31 cellular contexts compared by ENCODE assay signal in the genomic region with DNA sequence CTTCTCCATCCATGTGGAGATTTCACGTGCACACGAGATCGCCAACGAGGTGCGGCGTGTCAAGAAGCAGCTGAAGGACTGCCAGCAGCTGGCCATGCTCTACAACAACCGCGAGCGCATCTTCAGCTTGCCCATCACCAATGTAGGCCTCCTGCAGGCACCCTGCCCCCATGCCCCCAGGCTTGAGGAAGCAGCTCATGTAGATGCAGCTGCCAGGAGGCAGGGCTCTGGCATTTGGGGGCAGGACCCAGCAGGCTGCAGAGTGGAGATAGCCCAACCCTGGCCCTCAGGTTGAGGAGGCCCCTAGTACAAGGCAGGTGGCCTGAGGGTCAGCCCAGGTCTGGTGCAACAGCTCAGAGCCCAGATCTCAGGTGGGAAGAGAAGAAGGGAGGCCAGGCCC. TPM values are rescaled to one million over a fixed set of nuclear protein-coding genes. Genes with fewer than 3 reads are reported as not detected.
"Had no signal": no experiment of that assay in that cellular context is flagged by ENCODE, and none has a peak within 500 bp of the region (broad histone marks: within the 10 kb centered on the region; RNA-seq: fewer than 3 reads in every experiment).

No MANE protein-coding gene starts in this region.

- H3K9me3 ChIP-seq: adrenal gland, ascending aorta, gastroesophageal sphincter, mucosa of descending colon, pancreas, right atrium auricular region, stomach, thyroid gland, upper lobe of left lung had no signal

- H3K4me3 ChIP-seq: adrenal gland, ascending aorta, gastroesophageal sphincter, mucosa of descending colon, pancreas, right atrium auricular region, smooth muscle cell, stomach, thyroid gland, upper lobe of left lung had no signal

- H3K27me3 Mint-ChIP-seq: activated CD4-positive, alpha-beta memory T cell treated with anti-CD3 and anti-CD28 coated beads for 36 hours; activated naive CD8-positive, alpha-beta T cell treated with anti-CD3 and anti-CD28 coated beads for 36 hours; natural killer cell treated with Interleukin-12 subunit alpha and Interleukin-12 subunit beta and Interleukin-15 and Interleukin-18, amount 100 ng/mL, for 72 hours; stimulated activated naive B cell treated with anti-CD40 and anti-IgM and Interleukin-4, amounts not matched to agents 10 μg/mL and 1 μg/mL and 100 μg/mL, for 72 hours; T-helper 17 cell had no signal

- H3K27ac Mint-ChIP-seq: activated CD4-positive, alpha-beta memory T cell treated with anti-CD3 and anti-CD28 coated beads for 36 hours; activated naive CD4-positive, alpha-beta T cell treated with anti-CD3 and anti-CD28 coated beads for 36 hours; activated naive CD8-positive, alpha-beta T cell treated with anti-CD3 and anti-CD28 coated beads for 36 hours; activated T-helper 1 cell treated with anti-CD3 and anti-CD28 coated beads, Interleukin-12 subunit alpha, Interleukin-12 subunit beta, Interleukin-2, Interleukin-4 antibody, amounts not matched to agents 30 ng/mL and 10 ng/mL and 1 ng/mL, durations not matched to agents 14 hours and 24 hours and 36 hours; natural killer cell treated with Interleukin-12 subunit alpha and Interleukin-12 subunit beta and Interleukin-15 and Interleukin-18, amount 100 ng/mL, for 72 hours; stimulated activated naive B cell treated with anti-CD40 and anti-IgM and Interleukin-4, amounts not matched to agents 10 μg/mL and 1 μg/mL and 100 μg/mL, for 72 hours; T-helper 17 cell had no signal

- DNase-seq: activated CD4-positive, alpha-beta memory T cell treated with anti-CD3 and anti-CD28 coated beads for 36 hours; activated CD4-positive, alpha-beta T cell treated with anti-CD3 and anti-CD28 coated beads for 48 hours; activated CD8-positive, alpha-beta memory T cell treated with anti-CD3 and anti-CD28 coated beads, Interleukin-2, amount 50 U/mL, for 4 hours; activated effector memory CD4-positive, alpha-beta T cell treated with anti-CD3 and anti-CD28 coated beads, Interleukin-2, amount 50 U/mL, for 16 hours; activated naive CD4-positive, alpha-beta T cell treated with anti-CD3 and anti-CD28 coated beads for 36 hours; activated naive CD8-positive, alpha-beta T cell treated with anti-CD3 and anti-CD28 coated beads for 36 hours; activated T-cell treated with anti-CD3 and anti-CD28 coated beads, Interleukin-2, amount 50 U/mL, for 1 hour; brain microvascular endothelial cell; caudate nucleus; head of caudate nucleus; kidney glomerular epithelial cell; stimulated activated CD4-positive, alpha-beta T cell treated with anti-CD3 and anti-CD28 coated beads, Interleukin-15, amount 100 ng/mL, for 24 hours; stimulated activated CD4-positive, alpha-beta T cell treated with anti-CD3 and anti-CD28 coated beads, Interleukin-2, amount 100 ng/mL, for 24 hours; stimulated activated naive B cell treated with anti-CD40 and anti-IgM and Interleukin-4, amounts not matched to agents 10 μg/mL and 1 μg/mL and 100 μg/mL, for 72 hours; stomach; T-helper 17 cell; T1000; thyroid gland; WERI-Rb-1 had no signal

- H3K27me3 ChIP-seq: adrenal gland, ascending aorta, brain microvascular endothelial cell, gastroesophageal sphincter, pancreas, right atrium auricular region, stomach, thyroid gland, upper lobe of left lung had no signal

- H3K9me3 Mint-ChIP-seq: activated CD4-positive, alpha-beta memory T cell treated with anti-CD3 and anti-CD28 coated beads for 36 hours; activated naive CD4-positive, alpha-beta T cell treated with anti-CD3 and anti-CD28 coated beads for 36 hours; activated naive CD8-positive, alpha-beta T cell treated with anti-CD3 and anti-CD28 coated beads for 36 hours; activated T-helper 1 cell treated with anti-CD3 and anti-CD28 coated beads, Interleukin-12 subunit alpha, Interleukin-12 subunit beta, Interleukin-2, Interleukin-4 antibody, amounts not matched to agents 30 ng/mL and 10 ng/mL and 1 ng/mL, durations not matched to agents 14 hours and 24 hours and 36 hours; natural killer cell treated with Interleukin-12 subunit alpha and Interleukin-12 subunit beta and Interleukin-15 and Interleukin-18, amount 100 ng/mL, for 72 hours; stimulated activated naive B cell treated with anti-CD40 and anti-IgM and Interleukin-4, amounts not matched to agents 10 μg/mL and 1 μg/mL and 100 μg/mL, for 72 hours had no signal

- H3K36me3 Mint-ChIP-seq: activated naive CD8-positive, alpha-beta T cell treated with anti-CD3 and anti-CD28 coated beads for 36 hours; natural killer cell treated with Interleukin-12 subunit alpha and Interleukin-12 subunit beta and Interleukin-15 and Interleukin-18, amount 100 ng/mL, for 72 hours had no signal

- H3K36me3 ChIP-seq: adrenal gland, brain microvascular endothelial cell, pancreas, right atrium auricular region, thyroid gland, WERI-Rb-1 had no signal

- H3K27ac ChIP-seq: adrenal gland, ascending aorta, brain microvascular endothelial cell, gastroesophageal sphincter, pancreas, right atrium auricular region, stomach, thyroid gland, upper lobe of left lung, WERI-Rb-1 had no signal

- H3K4me3 Mint-ChIP-seq: activated CD4-positive, alpha-beta memory T cell treated with anti-CD3 and anti-CD28 coated beads for 36 hours; activated naive CD4-positive, alpha-beta T cell treated with anti-CD3 and anti-CD28 coated beads for 36 hours; activated naive CD8-positive, alpha-beta T cell treated with anti-CD3 and anti-CD28 coated beads for 36 hours; activated T-helper 1 cell treated with anti-CD3 and anti-CD28 coated beads, Interleukin-12 subunit alpha, Interleukin-12 subunit beta, Interleukin-2, Interleukin-4 antibody, amounts not matched to agents 30 ng/mL and 10 ng/mL and 1 ng/mL, durations not matched to agents 14 hours and 24 hours and 36 hours; natural killer cell treated with Interleukin-12 subunit alpha and Interleukin-12 subunit beta and Interleukin-15 and Interleukin-18, amount 100 ng/mL, for 72 hours; stimulated activated naive B cell treated with anti-CD40 and anti-IgM and Interleukin-4, amounts not matched to agents 10 μg/mL and 1 μg/mL and 100 μg/mL, for 72 hours; T-helper 17 cell had no signal

- FAIRE-seq: endothelial cell of umbilical vein, pancreas had no signal

- H3K4me2 ChIP-seq: smooth muscle cell had no signal

- ATAC-seq: activated CD4-positive, CD25-positive, alpha-beta regulatory T cell treated with anti-CD3 and anti-CD28 coated beads, Interleukin-2, amount 50 U/mL, for 24 hours; gastroesophageal sphincter; mucosa of descending colon; natural killer cell treated with Interleukin-12 subunit alpha and Interleukin-12 subunit beta and Interleukin-15 and Interleukin-18, amount 100 ng/mL, for 72 hours; pancreas; stimulated activated naive B cell treated with anti-CD40 and anti-IgM and Interleukin-4, amounts not matched to agents 10 μg/mL and 1 μg/mL and 100 μg/mL, for 72 hours; T-helper 17 cell had no signal

- H3K4me1 ChIP-seq: gastroesophageal sphincter, pancreas, right atrium auricular region, stomach, upper lobe of left lung had no signal

RNA-seq across cellular contexts. Expression of a gene that starts 57.9 kb away (rescaled TPM):
- total RNA-seq: ascending aorta had no signal
